In genomic region chr19:44025217-44025936, GRCh38 we compare ENCODE assay signal across 1 cellular context.
TF ChIP-seq lines count a peak whose summit lies in the region.

ZNF222 (plus strand) TSS chr19:44025379; CDS start chr19:44025437, 58 bp downstream.

TF ChIP-seq in H1, 55 proteins besides CTCF, POLR2A, EP300 and RAD21 (continued from another document):
- TF ChIP-seq SAP30 (IDR thresholded peaks at IDR 0.05; ENCODE audit: insufficient read depth, insufficient replicate concordance, low read length), result no peak
- TF ChIP-seq TAF1 (IDR thresholded peaks at IDR 0.05; ENCODE audit: low read depth, low read length), result peak; percentile 82
- peak; percentile 94 for TF ChIP-seq KDM4A (IDR thresholded peaks at IDR 0.05; ENCODE audit: low read depth, low read length, severe bottlenecking)
- TF ChIP-seq MAX (IDR thresholded peaks at IDR 0.05), result 0 out of 2 replicates have a peak, but pooled peaks have one; percentile 15
- TF ChIP-seq SIN3A (conservative IDR thresholded peaks at IDR 0.05 in 1 of 2, IDR thresholded peaks at IDR 0.05 in 1 of 2; ENCODE audit: low read depth in 1 of 2, low read length in 2 of 2), result peak in 1 of 2 experiments; percentile 40; a peak in 1 of 4 replicates
- no peak for TF ChIP-seq GTF2F1 (IDR thresholded peaks at IDR 0.05; ENCODE audit: borderline replicate concordance, low read depth, low read length)
- TF ChIP-seq SUZ12 (IDR thresholded peaks at IDR 0.05; ENCODE audit: low read length), result no peak
- peak; percentile 76 for TF ChIP-seq CREB1 (IDR thresholded peaks at IDR 0.05)
- no peak for TF ChIP-seq EZH2 (IDR thresholded peaks at IDR 0.05; ENCODE audit: low read depth, low read length, severe bottlenecking)
